ENCODE assay signal across 20 cellular contexts in genomic region chr7:78434281-78434680, GRCh38.
DNase-seq lines count a peak whose midpoint lies in the region; ATAC-seq and TF ChIP-seq lines count a peak whose summit lies in the region.
"Had no signal": no experiment of that assay in that cellular context is flagged by ENCODE, and none has a peak within 500 bp of the region (broad histone marks: within the 10 kb centered on the region; RNA-seq: fewer than 3 reads in every experiment).

No MANE protein-coding gene starts in this region.

- TF ChIP-seq EP300 in SK-N-SH (IDR thresholded peaks at IDR 0.05; ENCODE audit: borderline replicate concordance in 1 of 2, low read depth in 1 of 2, low read length in 1 of 2): no peak

- H3K4me3 Mint-ChIP-seq in endothelial cell (ENCODE audit: unreplicated experiment): no peak overlapping the region
- H3K4me3 Mint-ChIP-seq: activated naive CD8-positive, alpha-beta T cell treated with anti-CD3 and anti-CD28 coated beads for 36 hours; CD14-positive monocyte; T-helper 2 cell treated with Interferon-gamma antibody and Interleukin-4, amounts not matched to agents 5 μg/mL and 100 μg/mL, for 36 hours had no signal

- no peak overlapping the region for H3K4me3 ChIP-seq in SK-N-SH (ENCODE audit: low read depth in 2 of 2, low read length in 1 of 2)
- H3K4me3 ChIP-seq in PC-3 (ENCODE audit: low read length): no peak overlapping the region
- H3K4me3 ChIP-seq in tibial artery: no peak overlapping the region
- H3K4me3 ChIP-seq: heart left ventricle, pancreas, skin epidermis had no signal

- no peaks in the 10 kb centered on the region for H3F3A ChIP-seq in SK-N-SH (replicated peaks; ENCODE audit: insufficient read depth)
- H3F3A ChIP-seq in PC-3 (ENCODE audit: low read length, unreplicated experiment): no peaks in the 10 kb centered on the region

- 88% methylated on average over 1 of the region's 1 CpG for WGBS in SK-N-SH (ENCODE audit: low lambda C conversion rate)

- H3K27ac ChIP-seq in SK-N-SH (ENCODE audit: low read depth in 2 of 2, low read length in 1 of 2) (no peak overlapping the region), PC-3 (ENCODE audit: low read length) (no peak overlapping the region), tibial artery (peak overlapping the region; percentile 84 to 85)
- H3K27ac ChIP-seq: heart left ventricle, pancreas, skin epidermis had no signal

- H3K9me2 ChIP-seq in SK-N-SH (no peaks in the 10 kb centered on the region), PC-3 (replicated peaks; ENCODE audit: low read length) (no peaks in the 10 kb centered on the region)

- H3K9me3 ChIP-seq in SK-N-SH (no peaks in the 10 kb centered on the region), PC-3 (ENCODE audit: low read length) (no peaks in the 10 kb centered on the region), tibial artery (no peaks in the 10 kb centered on the region)
- H3K9me3 ChIP-seq: heart left ventricle, pancreas had no signal

- BruUV-seq in PC-3 (replicated peaks; lab: Mats Ljungman, UMichigan): no TSS peak

- H2AFZ ChIP-seq in SK-N-SH (ENCODE audit: low read depth) (no peak overlapping the region), PC-3 (ENCODE audit: low read length) (no peak overlapping the region)

- peak; percentile 24; the same call in 1 of the 2 replicates for TF ChIP-seq RAD21 in SK-N-SH (IDR thresholded peaks at IDR 0.05; ENCODE audit: low read length)

- TF ChIP-seq CTCF in SK-N-SH (IDR thresholded peaks at IDR 0.05) (peak; percentile 21; the same call in 1 of the 2 replicates), PC-3 (conservative IDR thresholded peaks at IDR 0.05; ENCODE audit: low read depth, low read length) (peak; percentile 39; the same call in 1 of the 2 replicates), endothelial cell (IDR thresholded peaks at IDR 0.05; ENCODE audit: unreplicated experiment) (no peak), tibial artery (IDR thresholded peaks at IDR 0.05) (no peak)

- no peaks in the 10 kb centered on the region for H3K27me3 Mint-ChIP-seq in endothelial cell (ENCODE audit: unreplicated experiment)

- H4K20me1 ChIP-seq in SK-N-SH (ENCODE audit: insufficient read depth): no peaks in the 10 kb centered on the region
- H4K20me1 ChIP-seq in PC-3 (ENCODE audit: low read length): no peaks in the 10 kb centered on the region

- no peaks in the 10 kb centered on the region for H3K79me2 ChIP-seq in SK-N-SH (ENCODE audit: insufficient read depth)
- H3K79me2 ChIP-seq in PC-3 (ENCODE audit: low read length): no peaks in the 10 kb centered on the region

- CTCF ChIA-PET in SK-N-SH (lab: Yijun Ruan, JAX) (interaction anchor here (0.6 to 0.8 kb wide), 2 partner anchors 57 to 414 kb away, joined by 3 read pairs; no protein-coding TSS in a partner anchor), PC-3 (lab: Charles Lee) (no interaction called here)

- H3K9ac ChIP-seq in SK-N-SH: no peak overlapping the region
- no peak overlapping the region for H3K9ac ChIP-seq in PC-3 (ENCODE audit: low read length)

- H3K4me1 Mint-ChIP-seq in endothelial cell (ENCODE audit: unreplicated experiment): no peaks in the 10 kb centered on the region
- H3K4me1 Mint-ChIP-seq: activated naive CD8-positive, alpha-beta T cell treated with anti-CD3 and anti-CD28 coated beads for 36 hours; CD14-positive monocyte had no signal

- intact Hi-C loops in PC-3 (cut with micrococcal nuclease) (loop anchor here (1.0 kb wide), 1 partner anchor 300 kb away; no protein-coding TSS in a partner anchor), tibial artery (cut with DNase I; ENCODE audit: low total_unique reads) (no loop called here)

- ATAC-seq in SK-N-SH treated with all-trans-retinoic acid at 6 μM for 48 hours (no peak), PC-3 (peak; percentile 37; the same call in 1 of the 2 replicates)
- ATAC-seq: activated CD4-positive, CD25-positive, alpha-beta regulatory T cell treated with anti-CD3 and anti-CD28 coated beads, Interleukin-2, amount 50 U/mL, for 24 hours; heart left ventricle; pancreas had no signal

- H3K27me3 ChIP-seq in SK-N-SH (ENCODE audit: insufficient read depth): no peaks in the 10 kb centered on the region
- peaks cover 51% of the 10 kb centered on the region for H3K27me3 ChIP-seq in PC-3 (ENCODE audit: low read length)
- H3K27me3 ChIP-seq in tibial artery: no peaks in the 10 kb centered on the region
- H3K27me3 ChIP-seq: heart left ventricle, pancreas had no signal

- H3K36me3 Mint-ChIP-seq in endothelial cell (ENCODE audit: low read depth, unreplicated experiment): no peaks in the 10 kb centered on the region
- H3K36me3 Mint-ChIP-seq: activated naive CD8-positive, alpha-beta T cell treated with anti-CD3 and anti-CD28 coated beads for 36 hours; CD14-positive monocyte had no signal

- POLR2A ChIA-PET in SK-N-SH (lab: Yijun Ruan, JAX) (no interaction called here), PC-3 (lab: Charles Lee; ENCODE audit: unreplicated experiment) (no interaction called here)

- no peaks in the 10 kb centered on the region for H3K9me3 Mint-ChIP-seq in endothelial cell (ENCODE audit: unreplicated experiment)
- H3K9me3 Mint-ChIP-seq: activated naive CD8-positive, alpha-beta T cell treated with anti-CD3 and anti-CD28 coated beads for 36 hours; T-helper 2 cell treated with Interferon-gamma antibody and Interleukin-4, amounts not matched to agents 5 μg/mL and 100 μg/mL, for 36 hours had no signal

- no peaks in the 10 kb centered on the region for H3K36me3 ChIP-seq in SK-N-SH (replicated peaks in 1 of 2; ENCODE audit: control insufficient read depth in 1 of 2, insufficient read depth in 2 of 2, low read length in 1 of 2)
- no peaks in the 10 kb centered on the region for H3K36me3 ChIP-seq in PC-3 (ENCODE audit: low read depth, low read length)
- H3K36me3 ChIP-seq in tibial artery: no peaks in the 10 kb centered on the region
- H3K36me3 ChIP-seq: heart left ventricle, pancreas had no signal

- DNase-seq in SK-N-SH (no peak), PC-3 (no peak), endothelial cell (ENCODE audit: low spot score) (peak; percentile 7), tibial artery (no peak), epidermal melanocyte (ENCODE audit: insufficient read length, low spot score) (no peak), OCI-M2 (lab: John Stamatoyannopoulos, UW; ENCODE audit: unreplicated experiment) (no peak), NCI-H524 treated with DMSO at 0.1 percent for 48 hours (lab: John Stamatoyannopoulos, UW) (no peak)
- DNase-seq: activated CD8-positive, alpha-beta memory T cell treated with anti-CD3 and anti-CD28 coated beads for 24 hours; activated naive CD8-positive, alpha-beta T cell treated with anti-CD3 and anti-CD28 coated beads for 36 hours; heart left ventricle; IMR-90; NCI-H1048; NCI-H2029 treated with DMSO at 0.1 percent for 48 hours; pancreas; stimulated activated CD4-positive, alpha-beta T cell treated with anti-CD3 and anti-CD28 coated beads, Interleukin-4, amount 100 ng/mL, for 1 hour had no signal

- H3K4me2 ChIP-seq in SK-N-SH: no peak overlapping the region
- no peak overlapping the region for H3K4me2 ChIP-seq in PC-3 (ENCODE audit: low read length)

- H3K4me1 ChIP-seq in SK-N-SH (ENCODE audit: control insufficient read depth in 1 of 2, insufficient read depth in 2 of 2, low read depth in 1 of 2, low read length in 1 of 2) (no peaks in the 10 kb centered on the region; a peak in 1 of 4 replicates), PC-3 (ENCODE audit: insufficient read depth, low read length) (no peaks in the 10 kb centered on the region), tibial artery (peaks cover 4 to 63% (median 30%) of the 10 kb centered on the region in 4 donors)
- H3K4me1 ChIP-seq: heart left ventricle, pancreas had no signal

- H3K27ac Mint-ChIP-seq in endothelial cell (ENCODE audit: unreplicated experiment): no peak overlapping the region
- H3K27ac Mint-ChIP-seq: activated naive CD8-positive, alpha-beta T cell treated with anti-CD3 and anti-CD28 coated beads for 36 hours; T-helper 2 cell treated with Interferon-gamma antibody and Interleukin-4, amounts not matched to agents 5 μg/mL and 100 μg/mL, for 36 hours had no signal

TF ChIP-seq in SK-N-SH, 30 proteins besides CTCF, POLR2A, EP300 and RAD21:
- TF ChIP-seq IRF3 (IDR thresholded peaks at IDR 0.05; ENCODE audit: low read depth, low read length): no peak
- TF ChIP-seq SMC3 (IDR thresholded peaks at IDR 0.05; ENCODE audit: low read depth, low read length): peak; percentile 34; the same call in 1 of the 2 replicates
TF ChIP-seq in SK-N-SH: peak in this region for 1.

TF ChIP-seq in SK-N-SH treated with all-trans-retinoic acid at 6 μM for 48 hours, 23 proteins besides CTCF, POLR2A, EP300 and RAD21:
- TF ChIP-seq ZNF70 (CRISPR knock-in tag; IDR thresholded peaks at IDR 0.05) (no peak), TCF4 (CRISPR knock-in tag; IDR thresholded peaks at IDR 0.05; ENCODE audit: borderline replicate concordance) (no peak)

Comparison
In these comparisons a context has a peak if more than half of its experiments do, and no peak if none do; other contexts are left out.
1. H3K27ac ChIP-seq: peak in tibial artery (2 of 2); none in SK-N-SH (0 of 2) and PC-3 (single experiment).
2. CTCF ChIP-seq: peak in SK-N-SH (single experiment) and PC-3 (single experiment); none in endothelial cell (single experiment) and tibial artery (0 of 2).